Comparison of ENCODE assay signal across 22 cellular contexts in genomic region chr11:81104051-81104450, GRCh38.
"Had no signal": no experiment of that assay in that cellular context is flagged by ENCODE, and none has a peak within 500 bp of the region (broad histone marks: within the 10 kb centered on the region; RNA-seq: fewer than 3 reads in every experiment).

No MANE protein-coding gene starts in this region.

- H3K27me3 ChIP-seq: gastrocnemius medialis, heart left ventricle, hepatocyte, neural progenitor cell, right lobe of liver, suprapubic skin, transverse colon, upper lobe of right lung, uterus had no signal

- H3K79me2 ChIP-seq: hepatocyte, parathyroid adenoma had no signal

- H3K9me3 ChIP-seq: gastrocnemius medialis, heart left ventricle, lower lobe of right lung, right lobe of liver, suprapubic skin, transverse colon, upper lobe of right lung, uterus had no signal

- FAIRE-seq: keratinocyte, small intestine had no signal

- ATAC-seq: effector memory CD8-positive, alpha-beta T cell; gastrocnemius medialis; heart left ventricle; left ventricle myocardium superior; lower lobe of right lung; naive thymus-derived CD4-positive, alpha-beta T cell; right lobe of liver; stimulated activated naive CD8-positive, alpha-beta T cell treated with anti-CD3 and anti-CD28 coated beads, Interleukin-15, amount 100 ng/mL, for 72 hours; upper lobe of right lung had no signal

- H2AFZ ChIP-seq: hepatocyte, neural progenitor cell, parathyroid adenoma had no signal

- H3K9ac ChIP-seq: neural progenitor cell, parathyroid adenoma had no signal

- H3K27ac ChIP-seq: coronary artery, gastrocnemius medialis, heart left ventricle, hepatocyte, lower lobe of right lung, neural progenitor cell, parathyroid adenoma, right lobe of liver, suprapubic skin, transverse colon, upper lobe of right lung, uterus had no signal

- H3K4me3 ChIP-seq: coronary artery, gastrocnemius medialis, heart left ventricle, hepatocyte, lower lobe of right lung, neural progenitor cell, right lobe of liver, suprapubic skin, transverse colon, upper lobe of right lung, uterus had no signal

- DNase-seq: effector memory CD8-positive, alpha-beta T cell; gastrocnemius medialis; heart left ventricle; left ventricle myocardium superior; lower lobe of right lung; midbrain; naive thymus-derived CD4-positive, alpha-beta T cell; right lobe of liver; small intestine; stimulated activated CD4-positive, alpha-beta T cell treated with anti-CD3 and anti-CD28 coated beads, Interleukin-15, amount 100 ng/mL, for 24 hours; stimulated activated CD4-positive, alpha-beta T cell treated with anti-CD3 and anti-CD28 coated beads, Interleukin-2, amount 100 ng/mL, for 48 hours; stimulated activated naive CD4-positive, alpha-beta T cell; stimulated activated naive CD8-positive, alpha-beta T cell treated with anti-CD3 and anti-CD28 coated beads, Interleukin-15, amount 100 ng/mL, for 72 hours; transverse colon; upper lobe of right lung; uterus had no signal

- H3K4me2 ChIP-seq: hepatocyte, neural progenitor cell had no signal

- H3K36me3 ChIP-seq: gastrocnemius medialis, heart left ventricle, lower lobe of right lung, neural progenitor cell, right lobe of liver, suprapubic skin, transverse colon, upper lobe of right lung, uterus had no signal

- H3K4me1 ChIP-seq: gastrocnemius medialis, heart left ventricle, lower lobe of right lung, neural progenitor cell, parathyroid adenoma, right lobe of liver, suprapubic skin, transverse colon, upper lobe of right lung, uterus had no signal
